ENCODE assay signal across 23 cellular contexts in genomic region chr19:35105047-35105410, GRCh38. TPM values are rescaled to one million over a fixed set of nuclear protein-coding genes. Genes with fewer than 3 reads are reported as not detected.
"Had no signal": no experiment of that assay in that cellular context is flagged by ENCODE, and none has a peak within 500 bp of the region (broad histone marks: within the 10 kb centered on the region; RNA-seq: fewer than 3 reads in every experiment).

No MANE protein-coding gene starts in this region.

- H3K36me3 ChIP-seq: breast epithelium, esophagus muscularis mucosa, gastroesophageal sphincter, heart right ventricle, suprapubic skin, WERI-Rb-1 had no signal

- FAIRE-seq: astrocyte, endothelial cell of umbilical vein had no signal

- H3K4me3 ChIP-seq: breast epithelium, esophagus muscularis mucosa, gastroesophageal sphincter, heart right ventricle, suprapubic skin had no signal

- H3K4me1 ChIP-seq: gastroesophageal sphincter had no signal

- H3K9me3 ChIP-seq: breast epithelium, esophagus muscularis mucosa, gastroesophageal sphincter, heart right ventricle, suprapubic skin had no signal

- DNase-seq: activated CD4-positive, alpha-beta T cell treated with anti-CD3 and anti-CD28 coated beads for 1 hour; activated gamma-delta T cell; cerebellar nuclear complex; effector CD8-positive, alpha-beta T cell; heart right ventricle; kidney glomerular epithelial cell; left ventricle myocardium superior; nephron progenitor cell; occipital lobe; stimulated activated CD4-positive, alpha-beta T cell treated with anti-CD3 and anti-CD28 coated beads, Interleukin-2, amount 100 ng/mL, for 24 hours; stimulated activated naive CD4-positive, alpha-beta T cell treated with Interleukin-2 at 50 U/mL for 16 hours; SW 1271; WERI-Rb-1 had no signal

- ATAC-seq: gastroesophageal sphincter, left ventricle myocardium superior had no signal

- H3K27me3 ChIP-seq: breast epithelium, suprapubic skin had no signal

- H3K27ac ChIP-seq: breast epithelium, esophagus muscularis mucosa, gastroesophageal sphincter, heart right ventricle, suprapubic skin, WERI-Rb-1 had no signal

RNA-seq across cellular contexts. Expression of gene FXYD3, which starts 10.6 kb away (rescaled TPM):
- total RNA-seq: activated CD8-positive, alpha-beta memory T cell treated with anti-CD3 and anti-CD28 coated beads for 36 hours; astrocyte; endothelial cell of umbilical vein; occipital lobe; posterior vena cava had no signal
- polyA plus RNA-seq: endothelial cell of umbilical vein, immature natural killer cell had no signal

RNA-seq across cellular contexts. Expression of gene LGI4, which starts 29.8 kb away (rescaled TPM):
- total RNA-seq: activated CD8-positive, alpha-beta memory T cell treated with anti-CD3 and anti-CD28 coated beads for 36 hours; endothelial cell of umbilical vein had no signal
- polyA plus RNA-seq: endothelial cell of umbilical vein, immature natural killer cell had no signal

RNA-seq across cellular contexts. Expression of gene FXYD1, which starts 33.6 kb away (rescaled TPM):
- total RNA-seq: activated CD8-positive, alpha-beta memory T cell treated with anti-CD3 and anti-CD28 coated beads for 36 hours; endothelial cell of umbilical vein; occipital lobe had no signal
- polyA plus RNA-seq: endothelial cell of umbilical vein had no signal

RNA-seq across cellular contexts. Expression of gene FXYD7, which starts 38.0 kb away (rescaled TPM):
- total RNA-seq: activated CD8-positive, alpha-beta memory T cell treated with anti-CD3 and anti-CD28 coated beads for 36 hours; astrocyte; breast epithelium; endothelial cell of umbilical vein; gastroesophageal sphincter; left ventricle myocardium superior; myocyte had no signal
- polyA plus RNA-seq: endothelial cell of umbilical vein had no signal

RNA-seq across cellular contexts. Expression of gene FXYD5, which starts 49.5 kb away (rescaled TPM):
- total RNA-seq: occipital lobe had no signal
